20 cellular contexts compared by ENCODE assay signal in genomic region chr17:1737531-1738291, GRCh38. TPM values are rescaled to one million over a fixed set of nuclear protein-coding genes. Genes with fewer than 3 reads are reported as not detected.
A peak's percentile ranks its signal among the peaks of the same experiment; 100 is the strongest.
DNase-seq lines count a peak whose midpoint lies in the region; ATAC-seq and TF ChIP-seq lines count a peak whose summit lies in the region.
"Had no signal": no experiment of that assay in that cellular context is flagged by ENCODE, and none has a peak within 500 bp of the region (broad histone marks: within the 10 kb centered on the region; RNA-seq: fewer than 3 reads in every experiment).

No MANE protein-coding gene starts in this region.

- H3K27me3 Mint-ChIP-seq in activated CD4-positive, alpha-beta T cell treated with anti-CD3 and anti-CD28 coated beads, Interleukin-2, amount 10 ng/mL, durations not matched to agents 7 days and 5 days, result no peaks in the 10 kb centered on the region
- H3K27me3 Mint-ChIP-seq: activated CD4-positive, alpha-beta T cell treated with anti-CD3 and anti-CD28 coated beads for 36 hours; CD4-positive, alpha-beta T cell; stimulated activated naive CD8-positive, alpha-beta T cell treated with anti-CD3 and anti-CD28 coated beads, Interleukin-15, amount 100 ng/mL, for 72 hours had no signal

- no peak for TF ChIP-seq EP300 in upper lobe of left lung (IDR thresholded peaks at IDR 0.05)

- no peak for DNase-seq in activated CD4-positive, alpha-beta T cell treated with anti-CD3 and anti-CD28 coated beads, Interleukin-2, amount 10 ng/mL, durations not matched to agents 7 days and 5 days
- DNase-seq in activated CD4-positive, alpha-beta T cell treated with anti-CD3 and anti-CD28 coated beads for 4 hours, result no peak
- DNase-seq in right cardiac atrium, result peak in 1 of 3 donors; percentile 70
- DNase-seq in upper lobe of left lung, result peak; percentile 64 to 67
- no peak for DNase-seq in dermis blood vessel endothelial cell
- DNase-seq in UCSD-AML1 (lab: John Stamatoyannopoulos, UW; ENCODE audit: unreplicated experiment), result no peak
- DNase-seq: 8988T; activated CD4-positive, alpha-beta T cell treated with anti-CD3 and anti-CD28 coated beads for 36 hours; activated T-cell treated with anti-CD3 and anti-CD28 coated beads, Interleukin-2, amount 50 U/mL, for 1 hour; amniotic stem cell; CD4-positive, alpha-beta T cell; HFFc6; NCI-H2029 treated with DMSO at 0.1 percent for 48 hours; NCI-H526 treated with DMSO at 0.1 percent for 48 hours; stimulated activated naive CD8-positive, alpha-beta T cell treated with anti-CD3 and anti-CD28 coated beads, Interleukin-15, amount 100 ng/mL, for 72 hours had no signal

- POLR2A ChIA-PET in activated CD4-positive, alpha-beta T cell treated with anti-CD3 and anti-CD28 coated beads, Interleukin-2, amount 10 ng/mL, durations not matched to agents 7 days and 5 days (lab: Charles Lee), result no interaction called here

- H3K9me3 ChIP-seq in right cardiac atrium (ENCODE audit: control insufficient read depth, low read length) (no peaks in the 10 kb centered on the region), upper lobe of left lung (no peaks in the 10 kb centered on the region)
- H3K9me3 ChIP-seq: neutrophil had no signal

- H3K36me3 ChIP-seq in upper lobe of left lung, result peaks cover 15 to 51% (median 40%) of the 10 kb centered on the region in 4 donors

- peaks cover 7% of the 10 kb centered on the region for H3K4me1 ChIP-seq in right cardiac atrium (ENCODE audit: control insufficient read depth, insufficient read depth, low read length)
- peaks cover 12 to 29% (median 26%) of the 10 kb centered on the region in 4 donors for H3K4me1 ChIP-seq in upper lobe of left lung

- no peak overlapping the region for H3K27ac ChIP-seq in right cardiac atrium (ENCODE audit: low read length)
- H3K27ac ChIP-seq in upper lobe of left lung, result peak overlapping the region in 2 of 4 donors; percentile 62 to 77
- H3K27ac ChIP-seq: neutrophil had no signal

- peak; percentile 21 to 42 for ATAC-seq in right cardiac atrium
- peak in 1 of 2 donors; percentile 46 for ATAC-seq in upper lobe of left lung (ENCODE audit: low FRiP score in 2 of 2)

- peak overlapping the region; percentile 54 for H3K27ac Mint-ChIP-seq in activated CD4-positive, alpha-beta T cell treated with anti-CD3 and anti-CD28 coated beads, Interleukin-2, amount 10 ng/mL, durations not matched to agents 7 days and 5 days
- H3K27ac Mint-ChIP-seq: HFFc6; T-helper 1 cell treated with Interleukin-12 subunit alpha and Interleukin-12 subunit beta and Interleukin-4 antibody, amounts not matched to agents 30 μg/mL and 1 μg/mL, for 36 hours had no signal

- no peak for TF ChIP-seq CTCF in upper lobe of left lung (IDR thresholded peaks at IDR 0.05)

- CTCF ChIA-PET in activated CD4-positive, alpha-beta T cell treated with anti-CD3 and anti-CD28 coated beads, Interleukin-2, amount 10 ng/mL, durations not matched to agents 7 days and 5 days (lab: Charles Lee), result interaction anchor here (2.1 kb wide), 1 partner anchor 16 kb away, joined by 8 read pairs; no protein-coding TSS in a partner anchor

- peaks cover 13% of the 10 kb centered on the region for H3K4me1 Mint-ChIP-seq in activated CD4-positive, alpha-beta T cell treated with anti-CD3 and anti-CD28 coated beads, Interleukin-2, amount 10 ng/mL, durations not matched to agents 7 days and 5 days

- TF ChIP-seq POLR2A in upper lobe of left lung (IDR thresholded peaks at IDR 0.05), result peak in 1 of 4 donors; percentile 1

- no peak overlapping the region for H3K4me3 Mint-ChIP-seq in activated CD4-positive, alpha-beta T cell treated with anti-CD3 and anti-CD28 coated beads, Interleukin-2, amount 10 ng/mL, durations not matched to agents 7 days and 5 days
- H3K4me3 Mint-ChIP-seq: activated CD4-positive, alpha-beta T cell treated with anti-CD3 and anti-CD28 coated beads for 36 hours; HFFc6; T-helper 1 cell treated with Interleukin-12 subunit alpha and Interleukin-12 subunit beta and Interleukin-4 antibody, amounts not matched to agents 30 μg/mL and 1 μg/mL, for 36 hours had no signal

- intact Hi-C loops in right cardiac atrium (cut with DNase I), result no loop called here

- WGBS in right cardiac atrium, result 90% methylated on average over 21 of the region's 21 CpGs
- WGBS in upper lobe of left lung, 2 donors, result 75 to 85% methylated on average over 5 to 20 of the region's 21 CpGs

- H3K36me3 Mint-ChIP-seq in activated CD4-positive, alpha-beta T cell treated with anti-CD3 and anti-CD28 coated beads, Interleukin-2, amount 10 ng/mL, durations not matched to agents 7 days and 5 days (ENCODE audit: low read depth), result peaks cover 21% of the 10 kb centered on the region

- H3K4me3 ChIP-seq in right cardiac atrium (ENCODE audit: low read length) (no peak overlapping the region), upper lobe of left lung (no peak overlapping the region)
- H3K4me3 ChIP-seq: coronary artery, lung had no signal

- H3K9me3 Mint-ChIP-seq in activated CD4-positive, alpha-beta T cell treated with anti-CD3 and anti-CD28 coated beads, Interleukin-2, amount 10 ng/mL, durations not matched to agents 7 days and 5 days, result no peaks in the 10 kb centered on the region
- H3K9me3 Mint-ChIP-seq: CD4-positive, alpha-beta T cell; HFFc6; stimulated activated naive CD8-positive, alpha-beta T cell treated with anti-CD3 and anti-CD28 coated beads, Interleukin-15, amount 100 ng/mL, for 72 hours; T-helper 1 cell treated with Interleukin-12 subunit alpha and Interleukin-12 subunit beta and Interleukin-4 antibody, amounts not matched to agents 30 μg/mL and 1 μg/mL, for 36 hours had no signal

- H3K27me3 ChIP-seq in right cardiac atrium (ENCODE audit: control insufficient read depth, insufficient read depth), result no peaks in the 10 kb centered on the region
- no peaks in the 10 kb centered on the region for H3K27me3 ChIP-seq in upper lobe of left lung
- H3K27me3 ChIP-seq: neutrophil had no signal

RNA-seq across cellular contexts. Expression of gene SERPINF2, which starts 5.0 kb away (rescaled TPM):
- total RNA-seq in activated CD4-positive, alpha-beta T cell treated with anti-CD3 and anti-CD28 coated beads, Interleukin-2, amount 10 ng/mL, durations not matched to agents 7 days and 5 days, result 1 to 10 TPM in 1 of 2 experiments, under 1 TPM in 1; 0.79 to 1.3 TPM
- total RNA-seq in right cardiac atrium, result 1 to 10 TPM in 3 of 4 donors, under 1 TPM in 1; 0.45 to 2.1 (median 1.2) TPM
- polyA plus RNA-seq in right cardiac atrium, result 1.1 TPM
- 10 to 100 TPM in 5 of 6 donors, 1 to 10 TPM in 1; 4.6 to 48.2 (median 24.6) TPM for total RNA-seq in upper lobe of left lung
- total RNA-seq in dermis blood vessel endothelial cell, result 0.05 and 0.17 TPM in 2 replicates
- total RNA-seq: HFFc6, skeletal muscle tissue had no signal

RNA-seq across cellular contexts. Expression of gene WDR81, which starts 13.2 kb away (rescaled TPM):
- total RNA-seq in activated CD4-positive, alpha-beta T cell treated with anti-CD3 and anti-CD28 coated beads, Interleukin-2, amount 10 ng/mL, durations not matched to agents 7 days and 5 days, result 10 to 100 TPM; 50.7 to 57.9 TPM
- total RNA-seq in right cardiac atrium (10 to 100 TPM in 3 of 4 donors, 1 to 10 TPM in 1; 9.2 to 11.2 (median 11.0) TPM), upper lobe of left lung (100 to 1,000 TPM in 2 of 6 donors, 10 to 100 TPM in 4; 47.4 to 162 (median 60.8) TPM), dermis blood vessel endothelial cell (25.2 and 26.9 TPM in 2 replicates)
- polyA plus RNA-seq in right cardiac atrium, result 10.2 TPM

RNA-seq across cellular contexts. Expression of gene SERPINF1, which starts 24.1 kb away (rescaled TPM):
- total RNA-seq in activated CD4-positive, alpha-beta T cell treated with anti-CD3 and anti-CD28 coated beads, Interleukin-2, amount 10 ng/mL, durations not matched to agents 7 days and 5 days, result 1 to 10 TPM; 1.3 to 2.0 TPM
- 100 to 1,000 TPM; 160 to 288 (median 264) TPM for total RNA-seq in right cardiac atrium
- 215 TPM for polyA plus RNA-seq in right cardiac atrium
- total RNA-seq in upper lobe of left lung, result 100 to 1,000 TPM in 4 of 6 donors, 10 to 100 TPM in 2; 69.8 to 235 (median 114) TPM
- 0.37 TPM in 1 of 2 replicates, not detected in the other for total RNA-seq in dermis blood vessel endothelial cell

RNA-seq across cellular contexts. Expression of gene TLCD2, which starts 27.5 kb away (rescaled TPM):
- total RNA-seq in activated CD4-positive, alpha-beta T cell treated with anti-CD3 and anti-CD28 coated beads, Interleukin-2, amount 10 ng/mL, durations not matched to agents 7 days and 5 days, result under 1 TPM; 0.07 to 0.12 TPM
- total RNA-seq in right cardiac atrium (1 to 10 TPM; 1.9 to 6.1 (median 2.3) TPM), upper lobe of left lung (10 to 100 TPM; 11.3 to 24.7 (median 14.9) TPM), dermis blood vessel endothelial cell (1.7 and 1.8 TPM in 2 replicates)
- 1.5 TPM for polyA plus RNA-seq in right cardiac atrium

RNA-seq across cellular contexts. Expression of gene PRPF8, which starts 53.0 kb away (rescaled TPM):
- 100 to 1,000 TPM; 302 to 316 TPM for total RNA-seq in activated CD4-positive, alpha-beta T cell treated with anti-CD3 and anti-CD28 coated beads, Interleukin-2, amount 10 ng/mL, durations not matched to agents 7 days and 5 days
- 100 to 1,000 TPM; 134 to 187 (median 152) TPM for total RNA-seq in right cardiac atrium
- 72.1 TPM for polyA plus RNA-seq in right cardiac atrium
- total RNA-seq in upper lobe of left lung, result 100 to 1,000 TPM; 173 to 283 (median 220) TPM
- 79.6 and 218 TPM in 2 replicates for total RNA-seq in dermis blood vessel endothelial cell

Comparison
In these comparisons a context has a peak if more than half of its experiments do, and no peak if none do; other contexts are left out.
1. DNase-seq: peak in upper lobe of left lung (2 of 2); none in activated CD4-positive, alpha-beta T cell treated with anti-CD3 and anti-CD28 coated beads, Interleukin-2, amount 10 ng/mL, durations not matched to agents 7 days and 5 days (single experiment), activated CD4-positive, alpha-beta T cell treated with anti-CD3 and anti-CD28 coated beads for 4 hours (0 of 2), dermis blood vessel endothelial cell (single experiment) and UCSD-AML1 (single experiment).
2. RNA of gene SERPINF1, which starts 24.1 kb away (total RNA-seq): 160 to 288 TPM in right cardiac atrium and 69.8 to 235 TPM in upper lobe of left lung; 1.3 to 2.0 TPM in activated CD4-positive, alpha-beta T cell treated with anti-CD3 and anti-CD28 coated beads, Interleukin-2, amount 10 ng/mL, durations not matched to agents 7 days and 5 days and 0.37 TPM in dermis blood vessel endothelial cell; every median in the first group is over 10 times any median in the second.